In genomic region chr17:5893741-5894140, GRCh38 we compare ENCODE assay signal across 17 cellular contexts.
"Had no signal": no experiment of that assay in that cellular context is flagged by ENCODE, and none has a peak within 500 bp of the region (broad histone marks: within the 10 kb centered on the region; RNA-seq: fewer than 3 reads in every experiment).

No MANE protein-coding gene starts in this region.

- H3K4me1 Mint-ChIP-seq: activated B cell treated with CpG ODN at 0.5 μM for 24 hours; activated naive CD4-positive, alpha-beta T cell treated with anti-CD3 and anti-CD28 coated beads, Interleukin-2, amount 10 ng/mL, durations not matched to agents 7 days and 5 days had no signal

- H3K36me3 ChIP-seq: adrenal gland, esophagus squamous epithelium had no signal

- H3K36me3 Mint-ChIP-seq: activated naive CD4-positive, alpha-beta T cell treated with anti-CD3 and anti-CD28 coated beads, Interleukin-2, amount 10 ng/mL, durations not matched to agents 7 days and 5 days had no signal

- H3K27ac ChIP-seq: adrenal gland, esophagus squamous epithelium, testis had no signal

- H3K27ac Mint-ChIP-seq: activated B cell treated with CpG ODN at 0.5 μM for 24 hours; activated naive CD4-positive, alpha-beta T cell treated with anti-CD3 and anti-CD28 coated beads, Interleukin-2, amount 10 ng/mL, durations not matched to agents 7 days and 5 days; activated T-helper 2 cell treated with anti-CD3 and anti-CD28 coated beads, Interferon-gamma antibody, Interleukin-2, Interleukin-4, amounts not matched to agents 10 μg/mL and 5 μg/mL and 100 μg/mL, durations not matched to agents 14 hours and 24 hours and 36 hours; T-helper 17 cell had no signal

- H3K9me3 Mint-ChIP-seq: activated naive CD4-positive, alpha-beta T cell treated with anti-CD3 and anti-CD28 coated beads, Interleukin-2, amount 10 ng/mL, durations not matched to agents 7 days and 5 days; activated T-helper 2 cell treated with anti-CD3 and anti-CD28 coated beads, Interferon-gamma antibody, Interleukin-2, Interleukin-4, amounts not matched to agents 10 μg/mL and 5 μg/mL and 100 μg/mL, durations not matched to agents 14 hours and 24 hours and 36 hours had no signal

- H3K4me3 Mint-ChIP-seq: activated B cell treated with CpG ODN at 0.5 μM for 24 hours; activated naive CD4-positive, alpha-beta T cell treated with anti-CD3 and anti-CD28 coated beads, Interleukin-2, amount 10 ng/mL, durations not matched to agents 7 days and 5 days; T-helper 17 cell had no signal

- H3K9me3 ChIP-seq: adrenal gland, esophagus squamous epithelium, psoas muscle, testis had no signal

- ATAC-seq: left ventricle myocardium superior, sciatic nerve, T-helper 17 cell had no signal

- H3K27me3 ChIP-seq: testis had no signal

- H3K4me1 ChIP-seq: adrenal gland, esophagus squamous epithelium, testis had no signal

- H3K4me3 ChIP-seq: adrenal gland, esophagus squamous epithelium, psoas muscle, testis had no signal

- FAIRE-seq: islet of Langerhans, TTC549 had no signal

- DNase-seq: activated B cell treated with CpG ODN at 0.5 μM for 24 hours; activated CD4-positive, alpha-beta T cell treated with anti-CD3 and anti-CD28 coated beads, Interleukin-2, amount 50 U/mL, for 1 hour; activated naive CD4-positive, alpha-beta T cell treated with anti-CD3 and anti-CD28 coated beads, Interleukin-2, amount 10 ng/mL, durations not matched to agents 7 days and 5 days; adrenal gland; cerebellar nuclear complex; esophagus squamous epithelium; foreskin fibroblast; left ventricle myocardium superior; psoas muscle; stimulated activated CD4-positive, alpha-beta T cell treated with anti-CD3 and anti-CD28 coated beads, Interleukin-12 subunit alpha, Interleukin-12 subunit beta, amount 100 ng/mL, for 4 hours; stimulated activated naive CD4-positive, alpha-beta T cell; T-helper 17 cell; testis had no signal
